ENCODE assay signal across 31 cellular contexts in the genomic region with DNA sequence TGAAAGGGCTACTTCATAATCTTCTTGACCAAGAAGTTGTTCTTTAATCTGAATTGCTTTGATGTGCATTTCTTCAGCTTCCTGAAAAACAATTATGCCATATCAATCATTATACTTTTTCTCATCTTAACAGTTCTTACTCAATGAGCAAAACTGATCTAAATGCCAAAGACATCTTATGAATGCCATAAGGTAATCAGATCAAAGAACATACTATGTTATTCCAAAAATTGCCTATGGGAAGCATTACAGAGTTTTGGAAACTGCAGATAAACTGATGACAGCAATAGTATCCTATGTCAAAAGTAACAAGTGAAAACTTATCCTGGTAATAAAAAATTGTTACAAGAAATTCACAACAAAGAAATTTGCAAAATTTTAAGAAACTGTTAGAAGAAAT. TPM values are rescaled to one million over a fixed set of nuclear protein-coding genes. Genes with fewer than 3 reads are reported as not detected.
"Had no signal": no experiment of that assay in that cellular context is flagged by ENCODE, and none has a peak within 500 bp of the region (broad histone marks: within the 10 kb centered on the region; RNA-seq: fewer than 3 reads in every experiment).

No MANE protein-coding gene starts in this region.

- H3K27me3 Mint-ChIP-seq: dendritic cell treated with granulocyte-macrophage colony-stimulating factor and Interleukin-4, amounts not matched to agents 40 ng/mL and 50 ng/mL, for 4 days; effector memory CD8-positive, alpha-beta T cell had no signal

- H3K4me3 Mint-ChIP-seq: dendritic cell treated with granulocyte-macrophage colony-stimulating factor and Interleukin-4, amounts not matched to agents 40 ng/mL and 50 ng/mL, for 4 days; effector memory CD8-positive, alpha-beta T cell; endodermal cell; mesothelial cell of epicardium had no signal

- H3K4me3 ChIP-seq: colonic mucosa, esophagus squamous epithelium, gastrocnemius medialis, heart right ventricle, left lung, lower lobe of right lung, mucosa of descending colon had no signal

- ATAC-seq: effector memory CD8-positive, alpha-beta T cell; gastrocnemius medialis; heart right ventricle; left cardiac atrium; left lung; left ventricle myocardium superior; lower lobe of right lung; mucosa of descending colon had no signal

- H3K4me1 Mint-ChIP-seq: endodermal cell, mesothelial cell of epicardium had no signal

- H3K27ac ChIP-seq: colonic mucosa, esophagus squamous epithelium, gastrocnemius medialis, heart right ventricle, left lung, lower lobe of right lung had no signal

- DNase-seq: colonic mucosa; cortex of kidney; effector CD8-positive, alpha-beta T cell; effector memory CD8-positive, alpha-beta T cell; endodermal cell; esophagus squamous epithelium; foreskin fibroblast; foreskin melanocyte; gastrocnemius medialis; glutamatergic neuron; head of caudate nucleus; heart right ventricle; hippocampal formation; left cardiac atrium; left lung; left ventricle myocardium superior; lower lobe of right lung; mesenchymal stem cell; mucosa of descending colon had no signal

- H3K9me3 ChIP-seq: colonic mucosa, esophagus squamous epithelium, gastrocnemius medialis, heart right ventricle, left lung, lower lobe of right lung, mucosa of descending colon had no signal

- H3K9me3 Mint-ChIP-seq: dendritic cell treated with granulocyte-macrophage colony-stimulating factor and Interleukin-4, amounts not matched to agents 40 ng/mL and 50 ng/mL, for 4 days; effector memory CD8-positive, alpha-beta T cell had no signal

- H3K27ac Mint-ChIP-seq: dendritic cell treated with granulocyte-macrophage colony-stimulating factor and Interleukin-4, amounts not matched to agents 40 ng/mL and 50 ng/mL, for 4 days; effector memory CD8-positive, alpha-beta T cell; endodermal cell; mesothelial cell of epicardium had no signal

- H3K4me1 ChIP-seq: colonic mucosa, gastrocnemius medialis, heart right ventricle, left lung, lower lobe of right lung had no signal

- H3K27me3 ChIP-seq: colonic mucosa, esophagus squamous epithelium, gastrocnemius medialis, heart right ventricle, left lung had no signal

- FAIRE-seq: endometrium, islet of Langerhans, keratinocyte had no signal

RNA-seq across cellular contexts. Expression of a gene that starts 29.7 kb away (rescaled TPM):
- total RNA-seq: chondrocyte, colonic mucosa, endodermal cell, epithelial cell of proximal tubule, esophagus squamous epithelium, gastrocnemius medialis, glomerular endothelial cell, kidney epithelial cell, left cardiac atrium, left lung, left ventricle myocardium superior, lower leg skin, lower lobe of right lung, lung microvascular endothelial cell, mesenteric fat pad, mesothelial cell of epicardium, mucosa of descending colon had no signal
